Comparison of ENCODE assay signal across 9 cellular contexts in the genomic region with DNA sequence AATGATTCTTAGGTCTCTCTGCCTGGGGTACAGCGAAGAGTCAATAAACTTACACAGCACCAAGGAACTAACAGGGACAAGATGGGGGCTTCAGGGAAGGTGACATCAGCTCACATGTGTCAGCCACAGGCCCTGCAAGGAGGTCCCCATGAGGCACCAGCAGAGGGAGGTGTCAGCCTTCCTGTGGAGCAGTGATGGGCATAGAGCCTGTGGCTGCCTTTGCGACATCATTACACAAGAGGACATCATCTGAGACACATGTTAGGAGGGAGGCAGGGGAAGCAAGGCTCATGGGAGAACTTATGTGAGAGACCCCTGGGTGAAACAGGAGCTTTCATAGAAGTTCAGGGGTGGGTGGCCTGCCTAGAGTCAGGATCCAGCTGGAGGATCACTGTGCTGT.
DNase-seq lines count a peak whose midpoint lies in the region; TF ChIP-seq lines count a peak whose summit lies in the region.
"Had no signal": no experiment of that assay in that cellular context is flagged by ENCODE, and none has a peak within 500 bp of the region (broad histone marks: within the 10 kb centered on the region; RNA-seq: fewer than 3 reads in every experiment).

No MANE protein-coding gene starts in this region.

- peaks cover 17% of the 10 kb centered on the region for H3K4me1 Mint-ChIP-seq in brain
- no peaks in the 10 kb centered on the region for H3K4me1 Mint-ChIP-seq in activated T-cell treated with anti-CD3 and anti-CD28 coated beads, Interleukin-2, amount 50 U/mL, for 24 hours (ENCODE audit: low read depth)
- H3K4me1 Mint-ChIP-seq: CD4-positive, CD25-positive, alpha-beta regulatory T cell had no signal

- H3K36me3 Mint-ChIP-seq in brain = peaks cover 4% of the 10 kb centered on the region
- no peaks in the 10 kb centered on the region for H3K36me3 Mint-ChIP-seq in activated T-cell treated with anti-CD3 and anti-CD28 coated beads, Interleukin-2, amount 50 U/mL, for 24 hours (ENCODE audit: low read depth)
- H3K36me3 Mint-ChIP-seq: CD4-positive, CD25-positive, alpha-beta regulatory T cell had no signal

- H3F3A ChIP-seq in MM.1S (ENCODE audit: insufficient read depth, low read length) = no peaks in the 10 kb centered on the region

- H4K20me1 ChIP-seq in MM.1S (ENCODE audit: insufficient read depth, low read length) = no peaks in the 10 kb centered on the region

- WGBS in lower leg skin, 2 donors = 72 to 80% methylated on average over 2 of the region's 2 CpGs

- no peaks in the 10 kb centered on the region for H3K9me3 ChIP-seq in MM.1S (replicated peaks; ENCODE audit: insufficient read depth, low read length)

- intact Hi-C loops in lower leg skin (cut with DNase I; ENCODE audit: low total_unique reads) = no loop called here

- H3K9me3 Mint-ChIP-seq in brain = peaks cover 0 to 9% (median 3%) of the 10 kb centered on the region in 5 experiments
- no peaks in the 10 kb centered on the region for H3K9me3 Mint-ChIP-seq in activated T-cell treated with anti-CD3 and anti-CD28 coated beads, Interleukin-2, amount 50 U/mL, for 24 hours

- TF ChIP-seq CTCF in brain (conservative IDR thresholded peaks at IDR 0.05) = peak; percentile 47 to 65
- no peak for TF ChIP-seq CTCF in lower leg skin (IDR thresholded peaks at IDR 0.05)
- no peak for TF ChIP-seq CTCF in MM.1S (IDR thresholded peaks at IDR 0.05; ENCODE audit: low read length)

- H3K79me2 ChIP-seq in MM.1S (ENCODE audit: low read length) = no peaks in the 10 kb centered on the region

- no peak overlapping the region for H3K9ac ChIP-seq in MM.1S (ENCODE audit: low read length)

- no peak overlapping the region for H3K4me3 Mint-ChIP-seq in brain
- no peak overlapping the region for H3K4me3 Mint-ChIP-seq in activated T-cell treated with anti-CD3 and anti-CD28 coated beads, Interleukin-2, amount 50 U/mL, for 24 hours
- H3K4me3 Mint-ChIP-seq: CD4-positive, CD25-positive, alpha-beta regulatory T cell had no signal

- H3K4me1 ChIP-seq in MM.1S (ENCODE audit: low read length) = no peaks in the 10 kb centered on the region

- H3K27me3 ChIP-seq in MM.1S (replicated peaks; ENCODE audit: insufficient read depth, low read length) = no peaks in the 10 kb centered on the region

- H3K36me3 ChIP-seq in MM.1S (replicated peaks; ENCODE audit: insufficient read depth, low read length) = no peaks in the 10 kb centered on the region

- no peak overlapping the region for H3K27ac ChIP-seq in MM.1S (ENCODE audit: low read length)

- H3K27me3 Mint-ChIP-seq in brain = no peaks in the 10 kb centered on the region
- H3K27me3 Mint-ChIP-seq in activated T-cell treated with anti-CD3 and anti-CD28 coated beads, Interleukin-2, amount 50 U/mL, for 24 hours = no peaks in the 10 kb centered on the region
- H3K27me3 Mint-ChIP-seq: CD4-positive, CD25-positive, alpha-beta regulatory T cell had no signal

- H3K27ac Mint-ChIP-seq in brain = peak overlapping the region in 4 of 5 experiments; percentile 3 to 62 (median 10)
- H3K27ac Mint-ChIP-seq in activated T-cell treated with anti-CD3 and anti-CD28 coated beads, Interleukin-2, amount 50 U/mL, for 24 hours = no peak overlapping the region
- H3K27ac Mint-ChIP-seq: CD4-positive, CD25-positive, alpha-beta regulatory T cell had no signal

- DNase-seq in NCI-H510A (lab: John Stamatoyannopoulos, UW) = peak; percentile 2
- DNase-seq in NCI-H510A treated with DMSO at 0.1 percent for 48 hours (lab: John Stamatoyannopoulos, UW) = no peak
- peak; percentile 30 for DNase-seq in Jurkat, Clone E6-1 (ENCODE audit: low read depth, low spot score)
- DNase-seq in lower leg skin (ENCODE audit: low spot score in 2 of 2) = peak; percentile 39 to 87
- no peak for DNase-seq in activated T-cell treated with anti-CD3 and anti-CD28 coated beads, Interleukin-2, amount 50 U/mL, for 24 hours
- no peak for DNase-seq in MM.1S
- no peak for DNase-seq in activated CD4-positive, CD25-positive, alpha-beta regulatory T cell (lab: John Stamatoyannopoulos, UW)
- DNase-seq: CD4-positive, CD25-positive, alpha-beta regulatory T cell had no signal

- H3K4me2 ChIP-seq in MM.1S (ENCODE audit: low read depth, low read length) = no peak overlapping the region

- TF ChIP-seq POLR2A in lower leg skin (IDR thresholded peaks at IDR 0.05) = no peak

- no peak overlapping the region for H3K4me3 ChIP-seq in Jurkat, Clone E6-1 (ENCODE audit: low read length)
- H3K4me3 ChIP-seq in lower leg skin (ENCODE audit: low read depth, poor library complexity, severe bottlenecking) (no peak overlapping the region), MM.1S (ENCODE audit: low read length) (no peak overlapping the region)

- H3K9me2 ChIP-seq in MM.1S (replicated peaks; ENCODE audit: insufficient read depth, low read length) = no peaks in the 10 kb centered on the region; the same call in 1 of the 2 replicates

- H2AFZ ChIP-seq in MM.1S (ENCODE audit: low read length) = no peak overlapping the region

Comparison
In these comparisons a context has a peak if more than half of its experiments do, and no peak if none do; other contexts are left out.
1. DNase-seq: peak in NCI-H510A (single experiment), Jurkat, Clone E6-1 (single experiment) and lower leg skin (2 of 2); none in NCI-H510A treated with DMSO at 0.1 percent for 48 hours (single experiment), activated T-cell treated with anti-CD3 and anti-CD28 coated beads, Interleukin-2, amount 50 U/mL, for 24 hours (single experiment), MM.1S (single experiment) and activated CD4-positive, CD25-positive, alpha-beta regulatory T cell (0 of 4).
2. CTCF ChIP-seq: peak in brain (2 of 2); none in lower leg skin (0 of 3) and MM.1S (single experiment).